In genomic region chr21:44736291-44737004, GRCh38 we compare ENCODE assay signal across 17 cellular contexts. TPM values are rescaled to one million over a fixed set of nuclear protein-coding genes. Genes with fewer than 3 reads are reported as not detected.
DNase-seq lines count a peak whose midpoint lies in the region; ATAC-seq, FAIRE-seq and TF ChIP-seq lines count a peak whose summit lies in the region.
"Had no signal": no experiment of that assay in that cellular context is flagged by ENCODE, and none has a peak within 500 bp of the region (broad histone marks: within the 10 kb centered on the region; RNA-seq: fewer than 3 reads in every experiment).

No MANE protein-coding gene starts in this region.

- H3K27ac ChIP-seq in kidney (ENCODE audit: low read depth in 2 of 2, low read length in 2 of 2) = no peak overlapping the region
- H3K27ac ChIP-seq: ascending aorta, thyroid gland had no signal

- H3K36me3 Mint-ChIP-seq in activated CD8-positive, alpha-beta T cell treated with anti-CD3 and anti-CD28 coated beads for 36 hours (ENCODE audit: low read depth) = no peaks in the 10 kb centered on the region

- DNase-seq in activated effector memory CD4-positive, alpha-beta T cell treated with anti-CD3 and anti-CD28 coated beads, Interleukin-2, amount 50 U/mL, for 16 hours = peak; percentile 52
- DNase-seq in activated effector memory CD4-positive, alpha-beta T cell treated with Interleukin-2 at 50 U/mL for 16 hours = no peak
- peak; percentile 99 for DNase-seq in NCI-H69 (lab: John Stamatoyannopoulos, UW)
- DNase-seq in kidney = no peak
- DNase-seq in OCI-M1 (lab: John Stamatoyannopoulos, UW) = no peak
- DNase-seq in activated CD8-positive, alpha-beta T cell treated with anti-CD3 and anti-CD28 coated beads for 36 hours = no peak
- DNase-seq: activated CD4-positive, alpha-beta T cell treated with anti-CD3 and anti-CD28 coated beads, Interleukin-2, amount 50 U/mL, for 1 hour; DND-41; mesenchymal stem cell; NCI-H1694; stimulated activated CD4-positive, alpha-beta T cell treated with anti-CD3 and anti-CD28 coated beads, Interleukin-15, amount 100 ng/mL, for 24 hours; thyroid gland had no signal

- H3K9ac ChIP-seq in kidney (ENCODE audit: low read length in 2 of 2) = no peak overlapping the region

- H3K4me1 ChIP-seq in kidney (ENCODE audit: control insufficient read depth in 1 of 2, insufficient read depth in 1 of 2, low read depth in 1 of 2, low read length in 2 of 2) = no peaks in the 10 kb centered on the region
- H3K4me1 ChIP-seq: ascending aorta, thyroid gland had no signal

- no peak overlapping the region for H3K4me3 Mint-ChIP-seq in activated CD8-positive, alpha-beta T cell treated with anti-CD3 and anti-CD28 coated beads for 36 hours
- H3K4me3 Mint-ChIP-seq: T-helper 2 cell treated with Interferon-gamma antibody and Interleukin-4, amounts not matched to agents 5 μg/mL and 100 μg/mL, for 36 hours had no signal

- CTCF ChIA-PET in activated CD8-positive, alpha-beta T cell treated with anti-CD3 and anti-CD28 coated beads for 36 hours (lab: Charles Lee) = no interaction called here

- H3K4me3 ChIP-seq in kidney (ENCODE audit: low read length in 2 of 2) = no peak overlapping the region
- H3K4me3 ChIP-seq: ascending aorta, thyroid gland had no signal

- H3K36me3 ChIP-seq in kidney (ENCODE audit: control insufficient read depth in 1 of 2, insufficient read depth in 2 of 2, low read length in 2 of 2) = no peaks in the 10 kb centered on the region
- H3K36me3 ChIP-seq: ascending aorta, thyroid gland had no signal

- no peak for TF ChIP-seq CTCF in kidney (IDR thresholded peaks at IDR 0.05; ENCODE audit: borderline replicate concordance, extremely low read depth, insufficient read depth)
- TF ChIP-seq CTCF in activated CD8-positive, alpha-beta T cell treated with anti-CD3 and anti-CD28 coated beads for 36 hours (IDR thresholded peaks at IDR 0.05) = no peak

- ATAC-seq in esophagus mucosa (peak; percentile 63), GM18909 (IDR thresholded peaks at IDR 0.05; ENCODE audit: poor library complexity, unreplicated experiment) (no peak)
- ATAC-seq in activated CD8-positive, alpha-beta T cell treated with anti-CD3 and anti-CD28 coated beads for 36 hours = no peak

- no peaks in the 10 kb centered on the region for H3K27me3 Mint-ChIP-seq in activated CD8-positive, alpha-beta T cell treated with anti-CD3 and anti-CD28 coated beads for 36 hours

- peaks cover 5% of the 10 kb centered on the region for H3K9me3 Mint-ChIP-seq in activated CD8-positive, alpha-beta T cell treated with anti-CD3 and anti-CD28 coated beads for 36 hours
- H3K9me3 Mint-ChIP-seq: T-helper 2 cell treated with Interferon-gamma antibody and Interleukin-4, amounts not matched to agents 5 μg/mL and 100 μg/mL, for 36 hours had no signal

- peaks cover 7 to 36% of the 10 kb centered on the region in 2 donors for H3K9me3 ChIP-seq in kidney (ENCODE audit: control insufficient read depth in 1 of 2, low read length in 2 of 2)
- H3K9me3 ChIP-seq: thyroid gland had no signal

- POLR2A ChIA-PET in activated CD8-positive, alpha-beta T cell treated with anti-CD3 and anti-CD28 coated beads for 36 hours (lab: Charles Lee) = interaction anchor here (0.6 kb wide), 1 partner anchor 354 kb away, joined by 3 read pairs; no protein-coding TSS in a partner anchor

- intact Hi-C loops in kidney (cut with DNase I) = no loop called here
- intact Hi-C loops in activated CD8-positive, alpha-beta T cell treated with anti-CD3 and anti-CD28 coated beads for 36 hours (cut with micrococcal nuclease) = no loop called here

- no peak for FAIRE-seq in kidney (lab: Jason Lieb, UNC)

- no peaks in the 10 kb centered on the region for H3K4me1 Mint-ChIP-seq in activated CD8-positive, alpha-beta T cell treated with anti-CD3 and anti-CD28 coated beads for 36 hours (ENCODE audit: low read depth)

- no peak overlapping the region for H3K27ac Mint-ChIP-seq in activated CD8-positive, alpha-beta T cell treated with anti-CD3 and anti-CD28 coated beads for 36 hours
- H3K27ac Mint-ChIP-seq: T-helper 2 cell treated with Interferon-gamma antibody and Interleukin-4, amounts not matched to agents 5 μg/mL and 100 μg/mL, for 36 hours had no signal

RNA-seq across cellular contexts. Expression of gene TSPEAR, which starts 25.1 kb away (rescaled TPM):
- total RNA-seq in esophagus mucosa (0.08 TPM), kidney (0.22 TPM)
- 0.09 TPM for polyA plus RNA-seq in kidney (ENCODE audit: insufficient read depth, low read depth, low replicate concordance)
- not detected for total RNA-seq in activated CD8-positive, alpha-beta T cell treated with anti-CD3 and anti-CD28 coated beads for 36 hours
- total RNA-seq: ascending aorta had no signal

RNA-seq across cellular contexts. Expression of gene KRTAP10-12, which starts 39.5 kb away (rescaled TPM):
- total RNA-seq in esophagus mucosa (not detected), kidney (not detected)
- not detected for polyA plus RNA-seq in kidney (ENCODE audit: insufficient read depth, low read depth, low replicate concordance)
- total RNA-seq in activated CD8-positive, alpha-beta T cell treated with anti-CD3 and anti-CD28 coated beads for 36 hours = not detected
- total RNA-seq: ascending aorta, omental fat pad, thyroid gland had no signal

RNA-seq across cellular contexts. Expression of gene KRTAP12-1, which starts 54.5 kb away (rescaled TPM):
- total RNA-seq in esophagus mucosa (not detected), kidney (not detected)
- not detected for polyA plus RNA-seq in kidney (ENCODE audit: insufficient read depth, low read depth, low replicate concordance)
- not detected for total RNA-seq in activated CD8-positive, alpha-beta T cell treated with anti-CD3 and anti-CD28 coated beads for 36 hours
- total RNA-seq: ascending aorta, omental fat pad had no signal

Comparison
In these comparisons a context has a peak if more than half of its experiments do, and no peak if none do; other contexts are left out.
1. DNase-seq: peak in activated effector memory CD4-positive, alpha-beta T cell treated with anti-CD3 and anti-CD28 coated beads, Interleukin-2, amount 50 U/mL, for 16 hours (single experiment) and NCI-H69 (single experiment); none in activated effector memory CD4-positive, alpha-beta T cell treated with Interleukin-2 at 50 U/mL for 16 hours (single experiment), kidney (single experiment), OCI-M1 (single experiment) and activated CD8-positive, alpha-beta T cell treated with anti-CD3 and anti-CD28 coated beads for 36 hours (single experiment).